In genomic region chr3:52719618-52720017, GRCh38 we compare ENCODE assay signal across 22 cellular contexts.
"Had no signal": no experiment of that assay in that cellular context is flagged by ENCODE, and none has a peak within 500 bp of the region (broad histone marks: within the 10 kb centered on the region; RNA-seq: fewer than 3 reads in every experiment).

No MANE protein-coding gene starts in this region.

- H3K27ac Mint-ChIP-seq: activated naive CD8-positive, alpha-beta T cell treated with anti-CD3 and anti-CD28 coated beads, Interleukin-2, amount 50 U/mL, for 24 hours; neural progenitor cell had no signal

- H3K27me3 Mint-ChIP-seq: activated CD4-positive, alpha-beta T cell treated with anti-CD3 and anti-CD28 coated beads, Interleukin-2, amount 10 ng/mL, durations not matched to agents 24 days and 14 days; activated naive CD8-positive, alpha-beta T cell treated with anti-CD3 and anti-CD28 coated beads, Interleukin-2, amount 50 U/mL, for 24 hours; activated T-cell treated with anti-CD3 and anti-CD28 coated beads, Interleukin-2, amount 50 U/mL, for 24 hours had no signal

- H3K9ac ChIP-seq: neural progenitor cell had no signal

- H3K4me1 ChIP-seq: neural progenitor cell, prostate gland, suprapubic skin had no signal

- H3K27me3 ChIP-seq: brain microvascular endothelial cell, neural progenitor cell, right atrium auricular region, suprapubic skin had no signal

- FAIRE-seq: colon, frontal cortex had no signal

- H3K9me3 ChIP-seq: prostate gland, right atrium auricular region, suprapubic skin had no signal

- H3K4me2 ChIP-seq: neural progenitor cell had no signal

- H3K9me3 Mint-ChIP-seq: activated CD4-positive, alpha-beta T cell treated with anti-CD3 and anti-CD28 coated beads, Interleukin-2, amount 10 ng/mL, durations not matched to agents 24 days and 14 days; activated naive CD8-positive, alpha-beta T cell treated with anti-CD3 and anti-CD28 coated beads, Interleukin-2, amount 50 U/mL, for 24 hours; activated T-cell treated with anti-CD3 and anti-CD28 coated beads, Interleukin-2, amount 50 U/mL, for 24 hours had no signal

- H2AFZ ChIP-seq: neural progenitor cell had no signal

- H3K27ac ChIP-seq: brain microvascular endothelial cell, neural progenitor cell, prostate gland, right atrium auricular region, suprapubic skin had no signal

- H3K36me3 ChIP-seq: neural progenitor cell had no signal

- H3K4me3 ChIP-seq: lung, neural progenitor cell, prostate gland, right atrium auricular region, suprapubic skin had no signal

- H3K4me3 Mint-ChIP-seq: activated CD8-positive, alpha-beta T cell treated with anti-CD3 and anti-CD28 coated beads, Interleukin-2, amount 10 ng/mL, durations not matched to agents 7 days and 5 days; activated naive CD8-positive, alpha-beta T cell treated with anti-CD3 and anti-CD28 coated beads, Interleukin-2, amount 50 U/mL, for 24 hours; activated T-cell treated with anti-CD3 and anti-CD28 coated beads, Interleukin-2, amount 50 U/mL, for 24 hours; neural progenitor cell had no signal

- DNase-seq: activated CD4-positive, alpha-beta T cell treated with anti-CD3 and anti-CD28 coated beads, Interleukin-2, amount 10 ng/mL, durations not matched to agents 24 days and 14 days; activated CD4-positive, CD25-positive, alpha-beta regulatory T cell; activated CD8-positive, alpha-beta T cell treated with anti-CD3 and anti-CD28 coated beads, Interleukin-2, amount 10 ng/mL, durations not matched to agents 7 days and 5 days; activated effector memory CD4-positive, alpha-beta T cell treated with Interleukin-2 at 50 U/mL for 16 hours; activated naive CD8-positive, alpha-beta T cell treated with anti-CD3 and anti-CD28 coated beads, Interleukin-2, amount 50 U/mL, for 24 hours; activated T-cell treated with anti-CD3 and anti-CD28 coated beads, Interleukin-2, amount 50 U/mL, for 24 hours; anterior cingulate cortex; brain microvascular endothelial cell; central memory CD4-positive, alpha-beta T cell; hypothalamus; islet precursor cell; left colon; stimulated activated naive CD8-positive, alpha-beta T cell treated with anti-CD3 and anti-CD28 coated beads, Interleukin-15, Interleukin-2, amounts not matched to agents 100 U/mL and 50 U/mL, for 24 hours; T1000; trophoblast cell had no signal

- ATAC-seq: activated CD8-positive, alpha-beta T cell treated with anti-CD3 and anti-CD28 coated beads, Interleukin-2, amount 10 ng/mL, durations not matched to agents 7 days and 5 days; activated naive CD8-positive, alpha-beta T cell treated with anti-CD3 and anti-CD28 coated beads, Interleukin-2, amount 50 U/mL, for 24 hours; left colon; stimulated activated naive CD8-positive, alpha-beta T cell treated with anti-CD3 and anti-CD28 coated beads, Interleukin-15, Interleukin-2, amounts not matched to agents 100 U/mL and 50 U/mL, for 24 hours had no signal
